Comparison of ENCODE assay signal across 1 cellular context in genomic region chr15:40055576-40056293, GRCh38.
TF ChIP-seq lines count a peak whose summit lies in the region.

No MANE protein-coding gene starts in this region.

TF ChIP-seq in SK-N-SH treated with all-trans-retinoic acid at 6 μM for 48 hours, 23 proteins besides CTCF, POLR2A, EP300 and RAD21 (continued from another document):
- TF ChIP-seq, protein P1, sequence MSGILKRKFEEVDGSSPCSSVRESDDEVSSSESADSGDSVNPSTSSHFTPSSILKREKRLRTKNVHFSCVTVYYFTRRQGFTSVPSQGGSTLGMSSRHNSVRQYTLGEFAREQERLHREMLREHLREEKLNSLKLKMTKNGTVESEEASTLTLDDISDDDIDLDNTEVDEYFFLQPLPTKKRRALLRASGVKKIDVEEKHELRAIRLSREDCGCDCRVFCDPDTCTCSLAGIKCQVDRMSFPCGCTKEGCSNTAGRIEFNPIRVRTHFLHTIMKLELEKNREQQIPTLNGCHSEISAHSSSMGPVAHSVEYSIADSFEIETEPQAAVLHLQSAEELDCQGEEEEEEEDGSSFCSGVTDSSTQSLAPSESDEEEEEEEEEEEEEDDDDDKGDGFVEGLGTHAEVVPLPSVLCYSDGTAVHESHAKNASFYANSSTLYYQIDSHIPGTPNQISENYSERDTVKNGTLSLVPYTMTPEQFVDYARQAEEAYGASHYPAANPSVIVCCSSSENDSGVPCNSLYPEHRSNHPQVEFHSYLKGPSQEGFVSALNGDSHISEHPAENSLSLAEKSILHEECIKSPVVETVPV (CRISPR knock-in tag; IDR thresholded peaks at IDR 0.05): no peak
- no peak for TF ChIP-seq TSHZ2 (CRISPR knock-in tag; IDR thresholded peaks at IDR 0.05)
- TF ChIP-seq TCF4 (CRISPR knock-in tag; IDR thresholded peaks at IDR 0.05; ENCODE audit: borderline replicate concordance): no peak
- TF ChIP-seq BACH2 (CRISPR knock-in tag; IDR thresholded peaks at IDR 0.05; ENCODE audit: borderline replicate concordance): no peak
- no peak for TF ChIP-seq ZNF565 (CRISPR knock-in tag; conservative IDR thresholded peaks at IDR 0.05; ENCODE audit: low read depth)
- TF ChIP-seq POU6F1 (CRISPR knock-in tag; IDR thresholded peaks at IDR 0.05; ENCODE audit: borderline replicate concordance, low read depth): no peak
- TF ChIP-seq ZFP30 (CRISPR knock-in tag; IDR thresholded peaks at IDR 0.05): no peak
- TF ChIP-seq OSR1 (CRISPR knock-in tag; IDR thresholded peaks at IDR 0.05): no peak
- no peak for TF ChIP-seq ZFP3 (CRISPR knock-in tag; IDR thresholded peaks at IDR 0.05)
- TF ChIP-seq ISL1 (CRISPR knock-in tag; IDR thresholded peaks at IDR 0.05): no peak
- no peak for TF ChIP-seq ZNF8 (CRISPR knock-in tag; IDR thresholded peaks at IDR 0.05)
- TF ChIP-seq CREB5 (CRISPR knock-in tag; IDR thresholded peaks at IDR 0.05; ENCODE audit: low read depth): no peak
- TF ChIP-seq ARNTL (CRISPR knock-in tag; IDR thresholded peaks at IDR 0.05; ENCODE audit: borderline replicate concordance, low read depth): no peak
- TF ChIP-seq SNAI2 (CRISPR knock-in tag; IDR thresholded peaks at IDR 0.05): no peak
TF ChIP-seq in SK-N-SH treated with all-trans-retinoic acid at 6 μM for 48 hours: peak in this region for 0.
